8 cellular contexts compared by ENCODE assay signal in the genomic region with DNA sequence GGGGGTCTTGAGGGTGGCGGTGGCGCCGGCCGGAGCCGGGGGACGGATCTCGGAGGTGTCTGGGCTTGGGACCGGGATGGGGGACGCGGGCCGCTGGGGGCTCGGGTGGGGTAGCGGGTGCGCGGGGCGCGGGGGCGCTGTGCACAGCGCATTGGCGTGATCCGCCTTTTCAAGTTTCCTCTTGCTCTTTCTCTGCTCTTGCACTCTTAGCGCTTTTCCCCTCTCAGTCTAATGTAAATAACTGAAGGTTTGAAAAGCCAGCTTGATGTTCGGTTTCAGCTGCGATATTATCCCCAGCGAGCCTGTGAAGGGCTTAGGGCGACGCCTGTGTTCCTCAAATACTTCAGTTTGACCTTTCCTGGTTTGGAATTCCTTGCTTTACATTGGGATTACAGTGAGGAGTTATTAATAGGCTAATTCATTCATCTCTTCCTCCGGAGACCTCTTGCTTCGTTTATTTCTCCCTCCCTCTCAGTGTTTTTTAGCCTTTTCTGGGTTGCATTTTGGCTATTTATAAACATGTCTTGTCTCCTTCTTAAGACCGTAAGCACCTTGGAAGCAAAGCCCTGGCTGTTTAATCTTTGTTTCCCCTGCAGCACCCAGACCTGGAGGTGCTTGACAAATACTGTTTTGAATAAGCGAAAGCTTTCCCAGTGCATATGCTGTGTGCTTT. TPM values are rescaled to one million over a fixed set of nuclear protein-coding genes. Genes with fewer than 3 reads are reported as not detected.
DNase-seq lines count a peak whose midpoint lies in the region; ATAC-seq and TF ChIP-seq lines count a peak whose summit lies in the region.

No MANE protein-coding gene starts in this region.

- H3K27ac ChIP-seq in 22Rv1 (peak overlapping the region; percentile 91), trophoblast cell (ENCODE audit: low read depth, low read length) (no peak overlapping the region)

- peak overlapping the region; percentile 90 for H3K4me3 ChIP-seq in trophoblast cell (ENCODE audit: low read depth, low read length)

- peaks cover 4% of the 10 kb centered on the region for H3K36me3 Mint-ChIP-seq in glutamatergic neuron (ENCODE audit: unreplicated experiment)

- no peaks in the 10 kb centered on the region for H3K36me3 ChIP-seq in trophoblast cell (ENCODE audit: control insufficient read depth in 1 of 2, insufficient read depth in 2 of 2, low read length in 2 of 2)

- H3K4me1 ChIP-seq in trophoblast cell (ENCODE audit: control insufficient read depth in 1 of 2, insufficient read depth in 2 of 2, low read length in 2 of 2) = peaks cover 8 to 9% of the 10 kb centered on the region in 2 experiments

- H3K9me3 ChIP-seq in trophoblast cell (ENCODE audit: insufficient read depth, low read depth, low read length) = peaks cover 4% of the 10 kb centered on the region

- peaks cover 5% of the 10 kb centered on the region for H3K79me1 ChIP-seq in trophoblast cell (ENCODE audit: low read length)

- H4K91ac ChIP-seq in trophoblast cell (ENCODE audit: low read depth, low read length) = peak overlapping the region; percentile 91

- peak overlapping the region; percentile 51 for H2BK5ac ChIP-seq in trophoblast cell (ENCODE audit: low read depth, low read length, poor library complexity)

- peak overlapping the region; percentile 84 for H2AFZ ChIP-seq in trophoblast cell (ENCODE audit: insufficient read depth, low read length, poor library complexity)

- H2BK120ac ChIP-seq in trophoblast cell (ENCODE audit: insufficient read depth, low read length, poor library complexity) = peak overlapping the region; percentile 74

- DNase-seq in NCI-H69 (lab: John Stamatoyannopoulos, UW) (peak; percentile 73), activated gamma-delta T cell treated with Interleukin-2 at 50 U/mL for 16 hours (peak; percentile 28), glutamatergic neuron (no peak), trophoblast cell (peak in 1 of 2 donors; percentile 37)

- H3K4me2 ChIP-seq in trophoblast cell (ENCODE audit: low read length) = peak overlapping the region; percentile 78

- H4K8ac ChIP-seq in trophoblast cell (ENCODE audit: low read depth, low read length) = peak overlapping the region; percentile 85

- TF ChIP-seq CTCF in 22Rv1 (IDR thresholded peaks at IDR 0.05) = peak; percentile 20; the same call in 1 of the 2 replicates
- TF ChIP-seq CTCF in GM12874 (IDR thresholded peaks at IDR 0.05; ENCODE audit: insufficient read depth, low read depth, low read length) = peak; percentile 39; the same call in 1 of the 2 replicates
- TF ChIP-seq CTCF in glutamatergic neuron (IDR thresholded peaks at IDR 0.05; ENCODE audit: partially characterized antibody, unreplicated experiment) = no peak

- H3K27me3 Mint-ChIP-seq in glutamatergic neuron (ENCODE audit: unreplicated experiment) = peaks cover 9% of the 10 kb centered on the region

- H3K27ac Mint-ChIP-seq in glutamatergic neuron (ENCODE audit: unreplicated experiment) = peak overlapping the region; percentile 94

- no peak overlapping the region for H2BK12ac ChIP-seq in trophoblast cell (ENCODE audit: low read length)

- peaks cover 17% of the 10 kb centered on the region for H3K4me1 Mint-ChIP-seq in glutamatergic neuron (ENCODE audit: low read depth, unreplicated experiment)

- H3K4ac ChIP-seq in trophoblast cell (ENCODE audit: low read depth, low read length) = peak overlapping the region; percentile 67

- H3K14ac ChIP-seq in trophoblast cell (ENCODE audit: low read length) = peak overlapping the region; percentile 63

- H4K12ac ChIP-seq in trophoblast cell (ENCODE audit: low read depth, low read length) = peak overlapping the region; percentile 51

- no peak overlapping the region for H2AK5ac ChIP-seq in trophoblast cell (ENCODE audit: low read length)

- H3K4me3 Mint-ChIP-seq in glutamatergic neuron (ENCODE audit: unreplicated experiment) = peak overlapping the region; percentile 99

- ATAC-seq in HG02852 (IDR thresholded peaks at IDR 0.05; ENCODE audit: unreplicated experiment) (peak; percentile 67), esophagus mucosa (no peak)

- H3K9me3 Mint-ChIP-seq in glutamatergic neuron (ENCODE audit: unreplicated experiment) = peaks cover 5% of the 10 kb centered on the region

- no peaks in the 10 kb centered on the region for H3K27me3 ChIP-seq in trophoblast cell (ENCODE audit: insufficient read depth, low read length)

- peak overlapping the region; percentile 71 for H3K9ac ChIP-seq in trophoblast cell (ENCODE audit: low read length)

- H3K23ac ChIP-seq in trophoblast cell (ENCODE audit: low read length) = no peak overlapping the region

- H3K79me2 ChIP-seq in trophoblast cell (ENCODE audit: control insufficient read depth, insufficient read depth, low read length, poor library complexity) = peaks cover 10% of the 10 kb centered on the region

- WGBS in trophoblast cell (ENCODE audit: extremely low coverage, insufficient coverage, insufficient read length) = no CpG with 5 or more reads among the region's 31 CpGs

- H3K18ac ChIP-seq in trophoblast cell (ENCODE audit: low read length) = peak overlapping the region; percentile 86

RNA-seq across cellular contexts. Expression of a gene that starts 0.7 kb away (rescaled TPM):
- total RNA-seq in glutamatergic neuron (ENCODE audit: unreplicated experiment) (63.0 TPM), esophagus mucosa (58.5 TPM)
- polyA plus RNA-seq in trophoblast cell (2013) = 22.0 and 24.9 TPM in 2 replicates
